8 cellular contexts compared by ENCODE assay signal in genomic region chr3:104102386-104102785, GRCh38.
DNase-seq lines count a peak whose midpoint lies in the region; TF ChIP-seq lines count a peak whose summit lies in the region.

No MANE protein-coding gene starts in this region.

- no peak overlapping the region for H3K9ac ChIP-seq in SK-N-MC (ENCODE audit: insufficient read length)

- peaks cover 9% of the 10 kb centered on the region for H3K4me1 Mint-ChIP-seq in glutamatergic neuron (ENCODE audit: low read depth, unreplicated experiment)
- H3K4me1 Mint-ChIP-seq in type B pancreatic cell (ENCODE audit: unreplicated experiment), result no peaks in the 10 kb centered on the region

- no peak overlapping the region for H3K27ac ChIP-seq in HEK293 (ENCODE audit: extremely low read depth, low read depth, low read length)
- H3K27ac ChIP-seq in SK-N-MC, result no peak overlapping the region

- H3K36me3 Mint-ChIP-seq in glutamatergic neuron (ENCODE audit: unreplicated experiment) (no peaks in the 10 kb centered on the region), type B pancreatic cell (no peaks in the 10 kb centered on the region)

- CTCF ChIA-PET in HEK293 (lab: Yijun Ruan, JAX), result interaction anchor here (0.6 to 1.9 kb wide), 9 partner anchors 13 to 1469 kb away, joined by 3 to 7 read pairs (median 3); no protein-coding TSS in a partner anchor

- no peak overlapping the region for H3K4me3 Mint-ChIP-seq in glutamatergic neuron (ENCODE audit: unreplicated experiment)
- H3K4me3 Mint-ChIP-seq in type B pancreatic cell, result no peak overlapping the region

- H3K36me3 ChIP-seq in HEK293 (ENCODE audit: control insufficient read depth in 2 of 2, insufficient read depth in 1 of 2, low read length in 2 of 2), result no peaks in the 10 kb centered on the region
- no peaks in the 10 kb centered on the region for H3K36me3 ChIP-seq in SK-N-MC (ENCODE audit: insufficient read depth, low read length)

- no peaks in the 10 kb centered on the region for H3K9me3 ChIP-seq in HEK293 (ENCODE audit: control insufficient read depth, insufficient read depth, low read depth, low read length)
- no peaks in the 10 kb centered on the region for H3K9me3 ChIP-seq in SK-N-MC (ENCODE audit: low read depth, low read length)

- no peak overlapping the region for H3K27ac Mint-ChIP-seq in glutamatergic neuron (ENCODE audit: unreplicated experiment)
- H3K27ac Mint-ChIP-seq in type B pancreatic cell, result no peak overlapping the region

- TF ChIP-seq CTCF in GM12872 (IDR thresholded peaks at IDR 0.05; ENCODE audit: insufficient read depth, low read depth, low read length), result peak; percentile 81
- TF ChIP-seq CTCF in HEK293 (tag by site-specific recombination; IDR thresholded peaks at IDR 0.05), result no peak
- TF ChIP-seq CTCF in glutamatergic neuron (IDR thresholded peaks at IDR 0.05; ENCODE audit: partially characterized antibody, unreplicated experiment), result peak; percentile 65
- peak; percentile 81 for TF ChIP-seq CTCF in type B pancreatic cell (conservative IDR thresholded peaks at IDR 0.05)

- POLR2A ChIA-PET in HEK293 (lab: Yijun Ruan, JAX), result no interaction called here

- no peaks in the 10 kb centered on the region for H3K4me1 ChIP-seq in HEK293 (ENCODE audit: control insufficient read depth, insufficient read depth, low read length)

- no peaks in the 10 kb centered on the region for H3K9me3 Mint-ChIP-seq in glutamatergic neuron (ENCODE audit: unreplicated experiment)
- no peaks in the 10 kb centered on the region for H3K9me3 Mint-ChIP-seq in type B pancreatic cell

- H3K4me3 ChIP-seq in HEK293 (ENCODE audit: low read depth, low read length) (no peak overlapping the region), SK-N-MC (no peak overlapping the region)

- DNase-seq in A172 (ENCODE audit: low spot score) (peak; percentile 64), LHCN-M2 (ENCODE audit: low read depth) (peak; percentile 29), SK-N-MC (ENCODE audit: low read depth, low spot score) (peak; percentile 52), glutamatergic neuron (no peak), type B pancreatic cell (ENCODE audit: extremely low spot score, unreplicated experiment) (no peak)
- DNase-seq in activated CD8-positive, alpha-beta memory T cell treated with anti-CD3 and anti-CD28 coated beads, Interleukin-2, amount 50 U/mL, for 4 hours, result no peak

- H3K27me3 Mint-ChIP-seq in glutamatergic neuron (ENCODE audit: unreplicated experiment), result peaks cover 2% of the 10 kb centered on the region
- no peaks in the 10 kb centered on the region for H3K27me3 Mint-ChIP-seq in type B pancreatic cell

TF ChIP-seq in HEK293, 187 proteins besides CTCF, POLR2A, EP300 and RAD21:
- peak; percentile 41 for TF ChIP-seq ZNF654 (tag by site-specific recombination; IDR thresholded peaks at IDR 0.05; ENCODE audit: low read depth)
- no peak for TF ChIP-seq ZNF658 (tag by site-specific recombination; IDR thresholded peaks at IDR 0.05)
- no peak for TF ChIP-seq KLF16 (tag by site-specific recombination; IDR thresholded peaks at IDR 0.05)
- no peak for TF ChIP-seq ZNF600 (tag by site-specific recombination; IDR thresholded peaks at IDR 0.05)
- TF ChIP-seq ZNF362 (tag by site-specific recombination; IDR thresholded peaks at IDR 0.05), result no peak
- no peak for TF ChIP-seq ZNF704 (tag by site-specific recombination; IDR thresholded peaks at IDR 0.05)

Comparison
In these comparisons a context has a peak if more than half of its experiments do, and no peak if none do; other contexts are left out.
1. DNase-seq: peak in A172 (single experiment), LHCN-M2 (single experiment) and SK-N-MC (single experiment); none in glutamatergic neuron (single experiment), type B pancreatic cell (single experiment) and activated CD8-positive, alpha-beta memory T cell treated with anti-CD3 and anti-CD28 coated beads, Interleukin-2, amount 50 U/mL, for 4 hours (single experiment).